27 cellular contexts compared by ENCODE assay signal in genomic region chr2:31193806-31194205, GRCh38. TPM values are rescaled to one million over a fixed set of nuclear protein-coding genes. Genes with fewer than 3 reads are reported as not detected.
"Had no signal": no experiment of that assay in that cellular context is flagged by ENCODE, and none has a peak within 500 bp of the region (broad histone marks: within the 10 kb centered on the region; RNA-seq: fewer than 3 reads in every experiment).

No MANE protein-coding gene starts in this region.

- ATAC-seq: activated CD4-positive, CD25-positive, alpha-beta regulatory T cell treated with anti-CD3 and anti-CD28 coated beads, Interleukin-2, amount 50 U/mL, for 24 hours; activated CD8-positive, alpha-beta T cell treated with anti-CD3 and anti-CD28 coated beads for 36 hours; activated T-helper 17 cell treated with anti-CD3 and anti-CD28 coated beads, Interleukin-2, amount 50 U/mL, for 72 hours had no signal

- H3K9me3 Mint-ChIP-seq: activated CD8-positive, alpha-beta T cell treated with anti-CD3 and anti-CD28 coated beads for 36 hours; activated naive CD4-positive, alpha-beta T cell treated with anti-CD3 and anti-CD28 coated beads, Interleukin-2, amount 10 ng/mL, durations not matched to agents 7 days and 5 days; activated naive CD8-positive, alpha-beta T cell treated with anti-CD3 and anti-CD28 coated beads for 36 hours had no signal

- H3K36me3 ChIP-seq: MG63, Peyer's patch, SJCRH30, WERI-Rb-1 had no signal

- H3K27ac Mint-ChIP-seq: activated CD8-positive, alpha-beta T cell treated with anti-CD3 and anti-CD28 coated beads for 36 hours; activated naive CD4-positive, alpha-beta T cell treated with anti-CD3 and anti-CD28 coated beads, Interleukin-2, amount 10 ng/mL, durations not matched to agents 7 days and 5 days; activated naive CD8-positive, alpha-beta T cell treated with anti-CD3 and anti-CD28 coated beads for 36 hours; activated T-helper 17 cell treated with anti-CD3 and anti-CD28 coated beads, Interleukin-2, amount 50 U/mL, for 72 hours had no signal

- H3K27me3 Mint-ChIP-seq: activated CD8-positive, alpha-beta T cell treated with anti-CD3 and anti-CD28 coated beads for 36 hours; activated naive CD4-positive, alpha-beta T cell treated with anti-CD3 and anti-CD28 coated beads, Interleukin-2, amount 10 ng/mL, durations not matched to agents 7 days and 5 days; activated naive CD8-positive, alpha-beta T cell treated with anti-CD3 and anti-CD28 coated beads for 36 hours; activated T-helper 17 cell treated with anti-CD3 and anti-CD28 coated beads, Interleukin-2, amount 50 U/mL, for 72 hours had no signal

- H3K4me2 ChIP-seq: KMS-11, SK-N-SH had no signal

- DNase-seq: activated CD4-positive, alpha-beta T cell treated with anti-CD3 and anti-CD28 coated beads for 4 hours; activated CD8-positive, alpha-beta T cell treated with anti-CD3 and anti-CD28 coated beads for 36 hours; activated gamma-delta T cell; activated naive CD4-positive, alpha-beta T cell treated with anti-CD3 and anti-CD28 coated beads, Interleukin-2, amount 10 ng/mL, durations not matched to agents 7 days and 5 days; activated naive CD8-positive, alpha-beta T cell treated with anti-CD3 and anti-CD28 coated beads for 36 hours; activated T-cell treated with anti-CD3 and anti-CD28 coated beads for 4 hours; activated T-cell treated with anti-CD3 and anti-CD28 coated beads, Interleukin-2, amount 50 U/mL, for 48 hours; anterior cingulate cortex; caudate nucleus; MG63; MV-4-11; NCI-H1092 treated with DMSO at 0.1 percent for 48 hours; NCI-H1436 treated with DMSO at 0.1 percent for 48 hours; NCI-H187; NCI-H2081 treated with DMSO at 0.1 percent for 48 hours; NCI-H446; NCI-H524; Peyer's patch; Right ventricle myocardium superior; SK-N-SH; T-helper 1 cell; WERI-Rb-1 had no signal

- H3K27me3 ChIP-seq: MG63, Peyer's patch had no signal

- H3K27ac ChIP-seq: KMS-11, Peyer's patch, RWPE1, SJCRH30, WERI-Rb-1 had no signal

- H3K36me3 Mint-ChIP-seq: activated naive CD4-positive, alpha-beta T cell treated with anti-CD3 and anti-CD28 coated beads, Interleukin-2, amount 10 ng/mL, durations not matched to agents 7 days and 5 days; activated naive CD8-positive, alpha-beta T cell treated with anti-CD3 and anti-CD28 coated beads for 36 hours had no signal

- H3K4me3 Mint-ChIP-seq: activated CD8-positive, alpha-beta T cell treated with anti-CD3 and anti-CD28 coated beads for 36 hours; activated naive CD4-positive, alpha-beta T cell treated with anti-CD3 and anti-CD28 coated beads, Interleukin-2, amount 10 ng/mL, durations not matched to agents 7 days and 5 days; activated naive CD8-positive, alpha-beta T cell treated with anti-CD3 and anti-CD28 coated beads for 36 hours; activated T-helper 17 cell treated with anti-CD3 and anti-CD28 coated beads, Interleukin-2, amount 50 U/mL, for 72 hours had no signal

- H3K4me1 ChIP-seq: Peyer's patch, SJCRH30 had no signal

- H3K9me3 ChIP-seq: MG63, Peyer's patch, SJCRH30, SK-N-SH had no signal

- H3K4me1 Mint-ChIP-seq: activated naive CD4-positive, alpha-beta T cell treated with anti-CD3 and anti-CD28 coated beads, Interleukin-2, amount 10 ng/mL, durations not matched to agents 7 days and 5 days; activated naive CD8-positive, alpha-beta T cell treated with anti-CD3 and anti-CD28 coated beads for 36 hours; activated T-helper 17 cell treated with anti-CD3 and anti-CD28 coated beads, Interleukin-2, amount 50 U/mL, for 72 hours had no signal

- H3K9ac ChIP-seq: KMS-11, SK-N-SH had no signal

- H3K4me3 ChIP-seq: MG63, Peyer's patch, SJCRH30 had no signal

- H3K9me2 ChIP-seq: SK-N-SH had no signal

RNA-seq across cellular contexts. Expression of gene CAPN14, which starts 23.5 kb away (rescaled TPM):
- total RNA-seq: SJCRH30 had no signal

RNA-seq across cellular contexts. Expression of gene EHD3, which starts 40.1 kb away (rescaled TPM):
- total RNA-seq: SJCRH30 had no signal

RNA-seq across cellular contexts. Expression of gene GALNT14, which starts 55.6 kb away (rescaled TPM):
- total RNA-seq: SJCRH30 had no signal
